Comparison of ENCODE assay signal across 9 cellular contexts in genomic region chr4:25330905-25331816, GRCh38. TPM values are rescaled to one million over a fixed set of nuclear protein-coding genes. Genes with fewer than 3 reads are reported as not detected.
DNase-seq lines count a peak whose midpoint lies in the region; ATAC-seq and TF ChIP-seq lines count a peak whose summit lies in the region.
"Had no signal": no experiment of that assay in that cellular context is flagged by ENCODE, and none has a peak within 500 bp of the region (broad histone marks: within the 10 kb centered on the region; RNA-seq: fewer than 3 reads in every experiment).

No MANE protein-coding gene starts in this region.

- peak overlapping the region; percentile 99 for H3K27ac Mint-ChIP-seq in activated T-cell treated with anti-CD3 and anti-CD28 coated beads, Interleukin-2, amount 50 U/mL, for 72 hours
- H3K27ac Mint-ChIP-seq in central memory CD8-positive, alpha-beta T cell (ENCODE audit: low read depth) = peak overlapping the region; percentile 97

- H3K27me3 Mint-ChIP-seq in activated T-cell treated with anti-CD3 and anti-CD28 coated beads, Interleukin-2, amount 50 U/mL, for 72 hours (ENCODE audit: low read depth) = no peaks in the 10 kb centered on the region
- H3K27me3 Mint-ChIP-seq in central memory CD8-positive, alpha-beta T cell = no peaks in the 10 kb centered on the region

- peak; percentile 62 to 91 for ATAC-seq in activated T-cell treated with anti-CD3 and anti-CD28 coated beads, Interleukin-2, amount 50 U/mL, for 72 hours (replicated peaks in 1 of 2)
- ATAC-seq in HG03064 (IDR thresholded peaks at IDR 0.05; ENCODE audit: low read depth, unreplicated experiment) (peak; percentile 68), upper lobe of right lung (peak; percentile 57)
- peak; percentile 72 for ATAC-seq in central memory CD8-positive, alpha-beta T cell (replicated peaks; ENCODE audit: extremely low read depth, poor library complexity, severe bottlenecking)

- no peaks in the 10 kb centered on the region for H3K9me3 Mint-ChIP-seq in activated T-cell treated with anti-CD3 and anti-CD28 coated beads, Interleukin-2, amount 50 U/mL, for 72 hours
- H3K9me3 Mint-ChIP-seq in central memory CD8-positive, alpha-beta T cell = no peaks in the 10 kb centered on the region

- peak overlapping the region; percentile 47 for H3K27ac ChIP-seq in upper lobe of right lung
- H3K27ac ChIP-seq: BLaER1 had no signal

- no peak for DNase-seq in activated T-cell treated with anti-CD3 and anti-CD28 coated beads, Interleukin-2, amount 50 U/mL, for 72 hours
- no peak for DNase-seq in activated T-cell treated with anti-CD3 and anti-CD28 coated beads, Interleukin-2, amount 50 U/mL, for 48 hours
- no peak for DNase-seq in central memory CD8-positive, alpha-beta T cell (ENCODE audit: low spot score in 2 of 2)
- DNase-seq in upper lobe of right lung (no peak), anterior cingulate cortex (lab: John Stamatoyannopoulos, UW) (no peak), islet precursor cell (no peak)
- DNase-seq in stimulated activated naive CD4-positive, alpha-beta T cell treated with Interleukin-2 at 50 U/mL for 16 hours (lab: John Stamatoyannopoulos, UW) = no peak

- H3K4me1 ChIP-seq in upper lobe of right lung = peaks cover 11% of the 10 kb centered on the region
- H3K4me1 ChIP-seq: BLaER1 had no signal

- intact Hi-C loops in upper lobe of right lung (cut with DNase I) = no loop called here

- no peak for TF ChIP-seq CTCF in upper lobe of right lung (IDR thresholded peaks at IDR 0.05)

- peaks cover 20% of the 10 kb centered on the region for H3K36me3 ChIP-seq in upper lobe of right lung

- no peaks in the 10 kb centered on the region for H3K9me3 ChIP-seq in upper lobe of right lung
- H3K9me3 ChIP-seq: BLaER1 had no signal

- H3K36me3 Mint-ChIP-seq in activated T-cell treated with anti-CD3 and anti-CD28 coated beads, Interleukin-2, amount 50 U/mL, for 72 hours (ENCODE audit: insufficient read depth in 2 of 2) = peaks cover 0 to 4% of the 10 kb centered on the region in 2 donors
- peaks cover 7% of the 10 kb centered on the region for H3K36me3 Mint-ChIP-seq in central memory CD8-positive, alpha-beta T cell (ENCODE audit: insufficient read depth)

- H3K4me3 Mint-ChIP-seq in activated T-cell treated with anti-CD3 and anti-CD28 coated beads, Interleukin-2, amount 50 U/mL, for 72 hours = peak overlapping the region; percentile 79 to 90
- peak overlapping the region; percentile 81 for H3K4me3 Mint-ChIP-seq in central memory CD8-positive, alpha-beta T cell

- H3K4me1 Mint-ChIP-seq in activated T-cell treated with anti-CD3 and anti-CD28 coated beads, Interleukin-2, amount 50 U/mL, for 72 hours (ENCODE audit: low read depth) = peaks cover 18% of the 10 kb centered on the region
- peaks cover 12% of the 10 kb centered on the region for H3K4me1 Mint-ChIP-seq in central memory CD8-positive, alpha-beta T cell

- H3K27me3 ChIP-seq in upper lobe of right lung = no peaks in the 10 kb centered on the region
- H3K27me3 ChIP-seq: BLaER1 had no signal

- peak overlapping the region; percentile 21 for H3K4me3 ChIP-seq in upper lobe of right lung
- H3K4me3 ChIP-seq: BLaER1 had no signal

RNA-seq across cellular contexts. Expression of gene ZCCHC4, which starts 18.6 kb away (rescaled TPM):
- 10 to 100 TPM; 14.1 to 16.8 TPM for total RNA-seq in activated T-cell treated with anti-CD3 and anti-CD28 coated beads, Interleukin-2, amount 50 U/mL, for 72 hours
- 10.2 TPM for total RNA-seq in upper lobe of right lung

RNA-seq across cellular contexts. Expression of gene ANAPC4, which starts 45.9 kb away (rescaled TPM):
- total RNA-seq in activated T-cell treated with anti-CD3 and anti-CD28 coated beads, Interleukin-2, amount 50 U/mL, for 72 hours = 10 to 100 TPM; 37.9 to 43.2 TPM
- 33.0 TPM for total RNA-seq in upper lobe of right lung
